34 cellular contexts compared by ENCODE assay signal in the genomic region with DNA sequence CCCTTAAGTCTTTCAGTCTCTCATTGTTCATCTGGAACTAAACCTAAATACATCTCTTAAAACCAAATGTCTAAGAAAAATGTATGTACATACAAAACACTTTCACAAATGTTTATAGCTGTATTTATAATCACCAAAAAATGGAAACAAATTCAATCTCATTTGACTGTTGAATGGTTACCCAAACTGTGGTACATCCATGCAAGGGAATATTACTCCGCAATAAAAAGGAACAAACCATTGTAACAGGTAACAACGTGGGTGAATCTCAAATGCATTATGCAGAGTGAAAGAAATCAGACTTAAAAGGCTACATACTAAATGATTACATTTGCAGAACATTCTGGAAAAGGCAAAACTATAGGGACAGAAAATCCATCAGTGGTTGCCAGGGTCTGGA.
"Had no signal": no experiment of that assay in that cellular context is flagged by ENCODE, and none has a peak within 500 bp of the region (broad histone marks: within the 10 kb centered on the region; RNA-seq: fewer than 3 reads in every experiment).

No MANE protein-coding gene starts in this region.

- H3K36me3 ChIP-seq: MG63 had no signal

- H3K27me3 ChIP-seq: MG63 had no signal

- H3K4me3 ChIP-seq: MG63 had no signal

- H3K9me3 ChIP-seq: MG63 had no signal

- DNase-seq: Karpas-422, Kasumi-1, MG63, MM.1S, MV-4-11, NCI-H1048, NCI-H1092, NCI-H1092 treated with DMSO at 0.1 percent for 48 hours, NCI-H1105, NCI-H1105 treated with DMSO at 0.1 percent for 48 hours, NCI-H1417, NCI-H1417 treated with DMSO at 0.1 percent for 48 hours, NCI-H1436, NCI-H1436 treated with DMSO at 0.1 percent for 48 hours, NCI-H146, NCI-H1694, NCI-H1694 treated with DMSO at 0.1 percent for 48 hours, NCI-H187, NCI-H187 treated with DMSO at 0.1 percent for 48 hours, NCI-H1930, NCI-H2029, NCI-H2029 treated with DMSO at 0.1 percent for 48 hours, NCI-H2081, NCI-H2081 treated with DMSO at 0.1 percent for 48 hours, NCI-H2107, NCI-H2171, NCI-H2171 treated with DMSO at 0.1 percent for 48 hours, NCI-H2227 treated with DMSO at 0.1 percent for 48 hours, NCI-H226, NCI-H345, NCI-H446, NCI-H446 treated with DMSO at 0.1 percent for 48 hours, NCI-H510A, NCI-H510A treated with DMSO at 0.1 percent for 48 hours had no signal
